In genomic region chr7:73718905-73719805, GRCh38 we compare ENCODE assay signal across 8 cellular contexts. TPM values are rescaled to one million over a fixed set of nuclear protein-coding genes. Genes with fewer than 3 reads are reported as not detected.
A peak's percentile ranks its signal among the peaks of the same experiment; 100 is the strongest.
DNase-seq lines count a peak whose midpoint lies in the region; ATAC-seq and TF ChIP-seq lines count a peak whose summit lies in the region.

Gene STX1A (minus strand): TSS chr7:73719669. CDS start chr7:73719631, 38 bp downstream.

- DNase-seq in GM19240 (ENCODE audit: insufficient read length, low spot score), result peak; percentile 68
- DNase-seq in HK-2 (ENCODE audit: unreplicated experiment), result peak; percentile 76
- peak; percentile 78 for DNase-seq in activated naive CD4-positive, alpha-beta T cell treated with anti-CD3 and anti-CD28 coated beads, Interleukin-2, amount 10 ng/mL, durations not matched to agents 7 days and 5 days
- DNase-seq in globus pallidus (ENCODE audit: low spot score), result peak; percentile 56
- peak; percentile 92 for DNase-seq in osteocyte (ENCODE audit: extremely low spot score, unreplicated experiment)
- peak; percentile 67 to 95 for DNase-seq in upper lobe of left lung

- no peaks in the 10 kb centered on the region for H3K36me3 ChIP-seq in BLaER1 treated with 17β-estradiol and CSF1 and Interleukin-3, amounts not matched to agents 10 nM and 100 nM
- H3K36me3 ChIP-seq in upper lobe of left lung, result no peaks in the 10 kb centered on the region

- peaks cover 60 to 91% (median 71%) of the 10 kb centered on the region in 11 experiments for H3K27me3 ChIP-seq in BLaER1 treated with 17β-estradiol and CSF1 and Interleukin-3, amounts not matched to agents 10 nM and 100 nM
- H3K27me3 ChIP-seq in upper lobe of left lung, result no peaks in the 10 kb centered on the region

- peaks cover 34 to 82% (median 61%) of the 10 kb centered on the region in 11 experiments; a peak in 21 of 22 replicates for H4K20me1 ChIP-seq in BLaER1 treated with 17β-estradiol and CSF1 and Interleukin-3, amounts not matched to agents 10 nM and 100 nM

- peaks cover 33% of the 10 kb centered on the region for H3K4me1 Mint-ChIP-seq in activated naive CD4-positive, alpha-beta T cell treated with anti-CD3 and anti-CD28 coated beads, Interleukin-2, amount 10 ng/mL, durations not matched to agents 7 days and 5 days
- peaks cover 55% of the 10 kb centered on the region for H3K4me1 Mint-ChIP-seq in osteocyte (ENCODE audit: unreplicated experiment)

- H3K4me3 ChIP-seq in BLaER1 treated with 17β-estradiol and CSF1 and Interleukin-3, amounts not matched to agents 10 nM and 100 nM, result peak within 1 kb of the TSS; percentile 61 to 95 (median 70)
- peak within 1 kb of the TSS; percentile 60 to 97 (median 88) for H3K4me3 ChIP-seq in upper lobe of left lung

- WGBS in upper lobe of left lung, 2 donors, result 2 to 3% methylated on average over 23 to 39 of the region's 96 CpGs

- peaks cover 45 to 81% (median 70%) of the 10 kb centered on the region in 10 experiments for H3K4me1 ChIP-seq in BLaER1 treated with 17β-estradiol and CSF1 and Interleukin-3, amounts not matched to agents 10 nM and 100 nM
- H3K4me1 ChIP-seq in upper lobe of left lung, result peaks cover 22 to 36% (median 29%) of the 10 kb centered on the region in 4 donors

- peaks cover 78% of the 10 kb centered on the region for H3K27me3 Mint-ChIP-seq in activated naive CD4-positive, alpha-beta T cell treated with anti-CD3 and anti-CD28 coated beads, Interleukin-2, amount 10 ng/mL, durations not matched to agents 7 days and 5 days
- H3K27me3 Mint-ChIP-seq in osteocyte (ENCODE audit: unreplicated experiment), result no peaks in the 10 kb centered on the region

- H3K27ac Mint-ChIP-seq in activated naive CD4-positive, alpha-beta T cell treated with anti-CD3 and anti-CD28 coated beads, Interleukin-2, amount 10 ng/mL, durations not matched to agents 7 days and 5 days, result no peak within 1 kb of the TSS
- peak within 1 kb of the TSS; percentile 84 for H3K27ac Mint-ChIP-seq in osteocyte (ENCODE audit: unreplicated experiment)

- H3K4me2 ChIP-seq in BLaER1 treated with 17β-estradiol and CSF1 and Interleukin-3, amounts not matched to agents 10 nM and 100 nM, result peak within 1 kb of the TSS; percentile 99 to 100 (median 100)

- peak; percentile 57 for TF ChIP-seq POLR2A in Raji (IDR thresholded peaks at IDR 0.05; ENCODE audit: insufficient read depth, low read depth, low read length)
- TF ChIP-seq POLR2A in upper lobe of left lung (IDR thresholded peaks at IDR 0.05), result peak in 2 of 4 donors; percentile 33 to 69

- H3K36me3 Mint-ChIP-seq in activated naive CD4-positive, alpha-beta T cell treated with anti-CD3 and anti-CD28 coated beads, Interleukin-2, amount 10 ng/mL, durations not matched to agents 7 days and 5 days, result peaks cover 3% of the 10 kb centered on the region
- H3K36me3 Mint-ChIP-seq in osteocyte (ENCODE audit: unreplicated experiment), result no peaks in the 10 kb centered on the region

- peak; percentile 54 to 92 for ATAC-seq in upper lobe of left lung (ENCODE audit: low FRiP score in 2 of 2)

- H3K27ac ChIP-seq in BLaER1 treated with 17β-estradiol and CSF1 and Interleukin-3, amounts not matched to agents 10 nM and 100 nM, result peak within 1 kb of the TSS in 10 of 11 experiments; percentile 23 to 79 (median 39); a peak in 16 of 22 replicates
- H3K27ac ChIP-seq in upper lobe of left lung, result peak within 1 kb of the TSS in 2 of 4 donors; percentile 7 to 77

- H3K9me3 ChIP-seq in BLaER1 treated with 17β-estradiol and CSF1 and Interleukin-3, amounts not matched to agents 10 nM and 100 nM (replicated peaks in 1 of 11), result no peaks in the 10 kb centered on the region
- no peaks in the 10 kb centered on the region for H3K9me3 ChIP-seq in upper lobe of left lung

- H3K9ac ChIP-seq in BLaER1 treated with 17β-estradiol and CSF1 and Interleukin-3, amounts not matched to agents 10 nM and 100 nM, result peak within 1 kb of the TSS; percentile 34 to 83 (median 65)

- peak within 1 kb of the TSS; percentile 86 for H3K4me3 Mint-ChIP-seq in activated naive CD4-positive, alpha-beta T cell treated with anti-CD3 and anti-CD28 coated beads, Interleukin-2, amount 10 ng/mL, durations not matched to agents 7 days and 5 days
- H3K4me3 Mint-ChIP-seq in osteocyte (ENCODE audit: unreplicated experiment), result peak within 1 kb of the TSS; percentile 81

- TF ChIP-seq EP300 in upper lobe of left lung (IDR thresholded peaks at IDR 0.05), result no peak

- H3K9me3 Mint-ChIP-seq in activated naive CD4-positive, alpha-beta T cell treated with anti-CD3 and anti-CD28 coated beads, Interleukin-2, amount 10 ng/mL, durations not matched to agents 7 days and 5 days, result no peaks in the 10 kb centered on the region
- no peaks in the 10 kb centered on the region for H3K9me3 Mint-ChIP-seq in osteocyte (ENCODE audit: unreplicated experiment)

- CTCF ChIA-PET in activated naive CD4-positive, alpha-beta T cell treated with anti-CD3 and anti-CD28 coated beads, Interleukin-2, amount 10 ng/mL, durations not matched to agents 7 days and 5 days (lab: Charles Lee), result interaction anchor here (1.5 kb wide), 1 partner anchor 13 kb away, joined by 3 read pairs; no protein-coding TSS in a partner anchor

- TF ChIP-seq CTCF in osteocyte (IDR thresholded peaks at IDR 0.05) (no peak), upper lobe of left lung (IDR thresholded peaks at IDR 0.05) (no peak)

RNA-seq across cellular contexts. Expression of gene STX1A, which starts in this region (rescaled TPM):
- total RNA-seq in osteocyte, result 21.7 and 24.0 TPM in 2 replicates
- 10 to 100 TPM in 2 of 6 donors, 1 to 10 TPM in 4; 4.1 to 16.9 (median 5.9) TPM for total RNA-seq in upper lobe of left lung
